In genomic region chr2:1219901-1220691, GRCh38 we compare ENCODE assay signal across 20 cellular contexts.
DNase-seq lines count a peak whose midpoint lies in the region; ATAC-seq lines count a peak whose summit lies in the region.
"Had no signal": no experiment of that assay in that cellular context is flagged by ENCODE, and none has a peak within 500 bp of the region (broad histone marks: within the 10 kb centered on the region; RNA-seq: fewer than 3 reads in every experiment).

No MANE protein-coding gene starts in this region.

- ATAC-seq in GM18511 (IDR thresholded peaks at IDR 0.05; ENCODE audit: unreplicated experiment) (no peak), HG02571 (IDR thresholded peaks at IDR 0.05; ENCODE audit: unreplicated experiment) (no peak)
- ATAC-seq: activated T-helper 17 cell treated with anti-CD3 and anti-CD28 coated beads, Interleukin-2, amount 50 U/mL, for 72 hours; T-cell had no signal

- peak; percentile 52 for DNase-seq in NCI-H2107 treated with DMSO at 0.1 percent for 48 hours (lab: John Stamatoyannopoulos, UW; ENCODE audit: unreplicated experiment)
- DNase-seq in NCI-H2107 (lab: John Stamatoyannopoulos, UW) = no peak
- DNase-seq in NCI-H526 treated with DMSO at 0.1 percent for 48 hours (lab: John Stamatoyannopoulos, UW) = peak; percentile 23
- peak; percentile 34 for DNase-seq in epidermal melanocyte (ENCODE audit: insufficient read length, low spot score)
- peak; percentile 55 for DNase-seq in smooth muscle cell of the brain vasculature (ENCODE audit: low read depth, low spot score)
- DNase-seq in NCI-H82 treated with DMSO at 0.1 percent for 48 hours (lab: John Stamatoyannopoulos, UW; ENCODE audit: unreplicated experiment) = no peak
- DNase-seq: activated CD8-positive, alpha-beta memory T cell treated with anti-CD3 and anti-CD28 coated beads for 24 hours; CD4-positive, alpha-beta T cell; DMS79 treated with DMSO at 0.1 percent for 48 hours; immature natural killer cell; KBM-7; NCI-H1417; NCI-H2227 treated with DMSO at 0.1 percent for 48 hours; sigmoid colon; T-cell; trophoblast cell; WERI-Rb-1 had no signal

Comparison
In these comparisons a context has a peak if more than half of its experiments do, and no peak if none do; other contexts are left out.
1. DNase-seq: peak in NCI-H2107 treated with DMSO at 0.1 percent for 48 hours (single experiment), NCI-H526 treated with DMSO at 0.1 percent for 48 hours (single experiment), epidermal melanocyte (single experiment) and smooth muscle cell of the brain vasculature (single experiment); none in NCI-H2107 (single experiment) and NCI-H82 treated with DMSO at 0.1 percent for 48 hours (single experiment).